ENCODE assay signal across 1 cellular context in genomic region chr17:59812139-59812538, GRCh38.
TF ChIP-seq lines count a peak whose summit lies in the region.

No MANE protein-coding gene starts in this region.

TF ChIP-seq in SK-N-SH, 30 proteins besides CTCF, POLR2A, EP300 and RAD21 (continued from another document):
- TF ChIP-seq ZBTB33 (IDR thresholded peaks at IDR 0.05; ENCODE audit: borderline replicate concordance, low read depth) = no peak
- TF ChIP-seq MEF2A (IDR thresholded peaks at IDR 0.05; ENCODE audit: borderline replicate concordance, low read depth) = no peak
- TF ChIP-seq TAF1 (IDR thresholded peaks at IDR 0.05; ENCODE audit: borderline replicate concordance, low read depth, low read length) = no peak
- no peak for TF ChIP-seq REST (IDR thresholded peaks at IDR 0.05; ENCODE audit: low read depth, low read length)
